ENCODE assay signal across 2 cellular contexts in the genomic region with DNA sequence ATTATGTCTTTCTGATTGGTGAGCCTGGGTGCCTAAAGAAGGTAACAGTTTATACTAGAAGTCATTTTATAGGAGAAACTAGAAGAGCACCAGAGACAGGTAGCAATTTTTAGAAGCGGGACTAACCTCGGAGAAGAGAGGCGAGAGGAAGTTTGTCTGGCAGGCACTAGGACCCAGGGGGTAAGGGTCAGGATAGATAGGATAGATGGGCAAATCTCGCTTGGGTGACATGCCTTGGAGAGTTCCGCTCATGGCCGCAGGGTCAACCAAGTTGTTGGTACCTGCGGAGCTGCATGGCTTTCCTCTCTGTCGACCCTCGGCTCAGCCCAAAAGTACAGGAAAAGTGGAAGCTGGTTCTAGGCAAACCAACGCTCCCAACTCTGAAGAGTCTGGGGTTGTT.
TF ChIP-seq lines count a peak whose summit lies in the region.

No MANE protein-coding gene starts in this region.

TF ChIP-seq in GM23338, 12 proteins besides CTCF, POLR2A, EP300 and RAD21 (continues in another document):
- TF ChIP-seq NANOG (IDR thresholded peaks at IDR 0.05; ENCODE audit: borderline replicate concordance): no peak
- TF ChIP-seq, protein P1, sequence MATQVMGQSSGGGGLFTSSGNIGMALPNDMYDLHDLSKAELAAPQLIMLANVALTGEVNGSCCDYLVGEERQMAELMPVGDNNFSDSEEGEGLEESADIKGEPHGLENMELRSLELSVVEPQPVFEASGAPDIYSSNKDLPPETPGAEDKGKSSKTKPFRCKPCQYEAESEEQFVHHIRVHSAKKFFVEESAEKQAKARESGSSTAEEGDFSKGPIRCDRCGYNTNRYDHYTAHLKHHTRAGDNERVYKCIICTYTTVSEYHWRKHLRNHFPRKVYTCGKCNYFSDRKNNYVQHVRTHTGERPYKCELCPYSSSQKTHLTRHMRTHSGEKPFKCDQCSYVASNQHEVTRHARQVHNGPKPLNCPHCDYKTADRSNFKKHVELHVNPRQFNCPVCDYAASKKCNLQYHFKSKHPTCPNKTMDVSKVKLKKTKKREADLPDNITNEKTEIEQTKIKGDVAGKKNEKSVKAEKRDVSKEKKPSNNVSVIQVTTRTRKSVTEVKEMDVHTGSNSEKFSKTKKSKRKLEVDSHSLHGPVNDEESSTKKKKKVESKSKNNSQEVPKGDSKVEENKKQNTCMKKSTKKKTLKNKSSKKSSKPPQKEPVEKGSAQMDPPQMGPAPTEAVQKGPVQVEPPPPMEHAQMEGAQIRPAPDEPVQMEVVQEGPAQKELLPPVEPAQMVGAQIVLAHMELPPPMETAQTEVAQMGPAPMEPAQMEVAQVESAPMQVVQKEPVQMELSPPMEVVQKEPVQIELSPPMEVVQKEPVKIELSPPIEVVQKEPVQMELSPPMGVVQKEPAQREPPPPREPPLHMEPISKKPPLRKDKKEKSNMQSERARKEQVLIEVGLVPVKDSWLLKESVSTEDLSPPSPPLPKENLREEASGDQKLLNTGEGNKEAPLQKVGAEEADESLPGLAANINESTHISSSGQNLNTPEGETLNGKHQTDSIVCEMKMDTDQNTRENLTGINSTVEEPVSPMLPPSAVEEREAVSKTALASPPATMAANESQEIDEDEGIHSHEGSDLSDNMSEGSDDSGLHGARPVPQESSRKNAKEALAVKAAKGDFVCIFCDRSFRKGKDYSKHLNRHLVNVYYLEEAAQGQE (IDR thresholded peaks at IDR 0.05; ENCODE audit: unreplicated experiment): no peak
- no peak for TF ChIP-seq POLR2AphosphoS5 (IDR thresholded peaks at IDR 0.05; ENCODE audit: low read depth)
- TF ChIP-seq STAT1 (IDR thresholded peaks at IDR 0.05; ENCODE audit: unreplicated experiment): no peak
- TF ChIP-seq ZNF114 (CRISPR knock-in tag; IDR thresholded peaks at IDR 0.05): no peak
- TF ChIP-seq EZH2phosphoT487 (IDR thresholded peaks at IDR 0.05; ENCODE audit: unreplicated experiment): no peak
- TF ChIP-seq ZNF462 (CRISPR knock-in tag; IDR thresholded peaks at IDR 0.05): no peak
- no peak for TF ChIP-seq CREB1 (CRISPR knock-in tag; IDR thresholded peaks at IDR 0.05; ENCODE audit: low read depth)
- TF ChIP-seq, protein P2, sequence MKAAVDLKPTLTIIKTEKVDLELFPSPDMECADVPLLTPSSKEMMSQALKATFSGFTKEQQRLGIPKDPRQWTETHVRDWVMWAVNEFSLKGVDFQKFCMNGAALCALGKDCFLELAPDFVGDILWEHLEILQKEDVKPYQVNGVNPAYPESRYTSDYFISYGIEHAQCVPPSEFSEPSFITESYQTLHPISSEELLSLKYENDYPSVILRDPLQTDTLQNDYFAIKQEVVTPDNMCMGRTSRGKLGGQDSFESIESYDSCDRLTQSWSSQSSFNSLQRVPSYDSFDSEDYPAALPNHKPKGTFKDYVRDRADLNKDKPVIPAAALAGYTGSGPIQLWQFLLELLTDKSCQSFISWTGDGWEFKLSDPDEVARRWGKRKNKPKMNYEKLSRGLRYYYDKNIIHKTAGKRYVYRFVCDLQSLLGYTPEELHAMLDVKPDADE (IDR thresholded peaks at IDR 0.05): no peak
- no peak for TF ChIP-seq ZNF331 (CRISPR knock-in tag; IDR thresholded peaks at IDR 0.05; ENCODE audit: low read depth)

TF ChIP-seq in H1, 55 proteins besides CTCF, POLR2A, EP300 and RAD21:
- TF ChIP-seq BACH1 (IDR thresholded peaks at IDR 0.05; ENCODE audit: low read length) (no peak), PHF8 (conservative IDR thresholded peaks at IDR 0.05; ENCODE audit: low read depth, low read length) (no peak), TCF12 (IDR thresholded peaks at IDR 0.05; ENCODE audit: low read depth, low read length) (no peak), TBP (IDR thresholded peaks at IDR 0.05; ENCODE audit: low read depth, low read length) (no peak), FOSL1 (IDR thresholded peaks at IDR 0.05; ENCODE audit: insufficient read depth, low read depth, low read length) (peak; percentile 86), POU5F1 (IDR thresholded peaks at IDR 0.05; ENCODE audit: low read depth, low read length) (no peak), HDAC2 (IDR thresholded peaks at IDR 0.05; ENCODE audit: borderline replicate concordance in 1 of 2, low read depth in 2 of 2, low read length in 2 of 2) (no peak), SIRT6 (IDR thresholded peaks at IDR 0.05; ENCODE audit: low read length) (no peak)
- TF ChIP-seq, protein P3, sequence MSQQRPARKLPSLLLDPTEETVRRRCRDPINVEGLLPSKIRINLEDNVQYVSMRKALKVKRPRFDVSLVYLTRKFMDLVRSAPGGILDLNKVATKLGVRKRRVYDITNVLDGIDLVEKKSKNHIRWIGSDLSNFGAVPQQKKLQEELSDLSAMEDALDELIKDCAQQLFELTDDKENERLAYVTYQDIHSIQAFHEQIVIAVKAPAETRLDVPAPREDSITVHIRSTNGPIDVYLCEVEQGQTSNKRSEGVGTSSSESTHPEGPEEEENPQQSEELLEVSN (IDR thresholded peaks at IDR 0.05): no peak
